In genomic region chr5:40801771-40802562, GRCh38 we compare ENCODE assay signal across 1 cellular context.
TF ChIP-seq lines count a peak whose summit lies in the region.

No MANE protein-coding gene starts in this region.

TF ChIP-seq in K562, 482 proteins besides CTCF, POLR2A, EP300 and RAD21 (continued from another document and continues in another):
- TF ChIP-seq E2F4 (CRISPR knock-in tag; IDR thresholded peaks at IDR 0.05; ENCODE audit: low read depth) (no peak), ZNF41 (CRISPR knock-in tag; conservative IDR thresholded peaks at IDR 0.05) (no peak), TAF15 (IDR thresholded peaks at IDR 0.05; ENCODE audit: low read depth, low read length) (no peak), KLF1 (tag; IDR thresholded peaks at IDR 0.05) (no peak), ARNT (IDR thresholded peaks at IDR 0.05) (peak; percentile 84 to 88), CBFB (CRISPR knock-in tag; IDR thresholded peaks at IDR 0.05) (no peak), CHD4 (IDR thresholded peaks at IDR 0.05; ENCODE audit: insufficient read depth, insufficient replicate concordance, low read depth, low read length, poor library complexity, severe bottlenecking) (no peak), HDAC1 (IDR thresholded peaks at IDR 0.05) (peak; percentile 68 to 79; a peak in 3 of 4 replicates), NELFE (IDR thresholded peaks at IDR 0.05; ENCODE audit: insufficient read depth, insufficient read length) (no peak), ETV5 (CRISPR knock-in tag; IDR thresholded peaks at IDR 0.05; ENCODE audit: low read depth) (no peak; the same call in 1 of the 2 replicates), ZNF316 (IDR thresholded peaks at IDR 0.05) (peak; percentile 84), REST (CRISPR knock-in tag; IDR thresholded peaks at IDR 0.05; ENCODE audit: low read depth) (no peak), NFXL1 (CRISPR knock-in tag; IDR thresholded peaks at IDR 0.05) (no peak), CCNT2 (IDR thresholded peaks at IDR 0.05; ENCODE audit: borderline replicate concordance, extremely low read depth, insufficient read length, low read depth, low read length) (peak; percentile 77), ZNF436 (CRISPR knock-in tag; IDR thresholded peaks at IDR 0.05) (no peak), MED1 (CRISPR knock-in tag; IDR thresholded peaks at IDR 0.05; ENCODE audit: borderline replicate concordance) (no peak), ZNF384 (IDR thresholded peaks at IDR 0.05; ENCODE audit: low read depth, low read length) (peak; percentile 90), SETDB1 (IDR thresholded peaks at IDR 0.05; ENCODE audit: low read length) (no peak), TCF7 (IDR thresholded peaks at IDR 0.05; ENCODE audit: borderline replicate concordance) (no peak; the same call in 1 of the 2 replicates), NFE2 (IDR thresholded peaks at IDR 0.05; ENCODE audit: low read depth) (peak; percentile 88), DACH1 (IDR thresholded peaks at IDR 0.05; ENCODE audit: partially characterized antibody) (peak; percentile 70), ASH1L (IDR thresholded peaks at IDR 0.05; ENCODE audit: borderline replicate concordance, low read depth, partially characterized antibody) (peak; percentile 43), ZNF830 (CRISPR knock-in tag; IDR thresholded peaks at IDR 0.05) (no peak), PREB (CRISPR knock-in tag; IDR thresholded peaks at IDR 0.05) (no peak), SMC3 (conservative IDR thresholded peaks at IDR 0.05; ENCODE audit: insufficient read depth, low read depth, low read length) (no peak), MYBL2 (IDR thresholded peaks at IDR 0.05; ENCODE audit: low read depth) (no peak), MYBL2 (CRISPR knock-in tag; IDR thresholded peaks at IDR 0.05; ENCODE audit: borderline replicate concordance) (no peak), NCOA6 (IDR thresholded peaks at IDR 0.05) (peak; percentile 75), MXI1 (IDR thresholded peaks at IDR 0.05; ENCODE audit: low read depth, low read length) (0 out of 2 replicates have a peak, but pooled peaks have one; percentile 37), KAT7 (CRISPR knock-in tag; IDR thresholded peaks at IDR 0.05; ENCODE audit: borderline replicate concordance) (no peak), ELF4 (CRISPR knock-in tag; IDR thresholded peaks at IDR 0.05) (no peak), NKRF (IDR thresholded peaks at IDR 0.05; ENCODE audit: borderline replicate concordance) (no peak), ESRRA (IDR thresholded peaks at IDR 0.05; ENCODE audit: borderline replicate concordance, low read depth) (no peak; the same call in 1 of the 2 replicates), ELK3 (CRISPR knock-in tag; IDR thresholded peaks at IDR 0.05) (no peak), RNF219 (CRISPR knock-in tag; IDR thresholded peaks at IDR 0.05) (no peak), JUN (IDR thresholded peaks at IDR 0.05; ENCODE audit: borderline replicate concordance, low read depth, low read length) (peak; percentile 69; the same call in 1 of the 2 replicates), JUN (CRISPR knock-in tag; IDR thresholded peaks at IDR 0.05; ENCODE audit: borderline replicate concordance) (no peak), NR2C2 (CRISPR knock-in tag; IDR thresholded peaks at IDR 0.05) (no peak), NR2C2 (tag; IDR thresholded peaks at IDR 0.05) (no peak), ARID2 (IDR thresholded peaks at IDR 0.05) (no peak), BCOR (IDR thresholded peaks at IDR 0.05) (0 out of 2 replicates have a peak, but pooled peaks have one; percentile 5), KDM1A (IDR thresholded peaks at IDR 0.05) (peak in 1 of 2 experiments; percentile 48), SMAD4 (CRISPR knock-in tag; conservative IDR thresholded peaks at IDR 0.05) (peak; percentile 65), SIN3A (IDR thresholded peaks at IDR 0.05; ENCODE audit: borderline replicate concordance in 2 of 2, control insufficient read depth in 1 of 2, low read depth in 2 of 2, low read length in 2 of 2) (no peak), HNRNPLL (IDR thresholded peaks at IDR 0.05; ENCODE audit: low read depth, low read length, poor library complexity, severe bottlenecking) (no peak), RBM25 (IDR thresholded peaks at IDR 0.05; ENCODE audit: low read depth, low read length, severe bottlenecking) (no peak), ZNF707 (CRISPR knock-in tag; conservative IDR thresholded peaks at IDR 0.05) (no peak), IFI16 (CRISPR knock-in tag; IDR thresholded peaks at IDR 0.05) (no peak), TEAD1 (CRISPR knock-in tag; IDR thresholded peaks at IDR 0.05) (peak; percentile 43 to 67; a peak in 2 of 4 replicates), NCOA1 (IDR thresholded peaks at IDR 0.05; ENCODE audit: low read depth) (peak; percentile 65; the same call in 1 of the 2 replicates), RFX1 (IDR thresholded peaks at IDR 0.05) (0 out of 2 replicates have a peak, but pooled peaks have one; percentile 9), ZNF212 (CRISPR knock-in tag; IDR thresholded peaks at IDR 0.05) (no peak)
- TF ChIP-seq, protein P1, sequence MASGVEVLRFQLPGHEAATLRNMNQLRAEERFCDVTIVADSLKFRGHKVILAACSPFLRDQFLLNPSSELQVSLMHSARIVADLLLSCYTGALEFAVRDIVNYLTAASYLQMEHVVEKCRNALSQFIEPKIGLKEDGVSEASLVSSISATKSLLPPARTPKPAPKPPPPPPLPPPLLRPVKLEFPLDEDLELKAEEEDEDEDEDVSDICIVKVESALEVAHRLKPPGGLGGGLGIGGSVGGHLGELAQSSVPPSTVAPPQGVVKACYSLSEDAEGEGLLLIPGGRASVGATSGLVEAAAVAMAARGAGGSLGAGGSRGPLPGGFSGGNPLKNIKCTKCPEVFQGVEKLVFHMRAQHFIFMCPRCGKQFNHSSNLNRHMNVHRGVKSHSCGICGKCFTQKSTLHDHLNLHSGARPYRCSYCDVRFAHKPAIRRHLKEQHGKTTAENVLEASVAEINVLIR (CRISPR knock-in tag; IDR thresholded peaks at IDR 0.05), result no peak; the same call in 1 of the 2 replicates
- TF ChIP-seq, protein P2, sequence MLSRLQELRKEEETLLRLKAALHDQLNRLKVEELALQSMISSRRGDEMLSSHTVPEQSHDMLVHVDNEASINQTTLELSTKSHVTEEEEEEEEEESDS (CRISPR knock-in tag; IDR thresholded peaks at IDR 0.05), result no peak
- TF ChIP-seq, protein P3, sequence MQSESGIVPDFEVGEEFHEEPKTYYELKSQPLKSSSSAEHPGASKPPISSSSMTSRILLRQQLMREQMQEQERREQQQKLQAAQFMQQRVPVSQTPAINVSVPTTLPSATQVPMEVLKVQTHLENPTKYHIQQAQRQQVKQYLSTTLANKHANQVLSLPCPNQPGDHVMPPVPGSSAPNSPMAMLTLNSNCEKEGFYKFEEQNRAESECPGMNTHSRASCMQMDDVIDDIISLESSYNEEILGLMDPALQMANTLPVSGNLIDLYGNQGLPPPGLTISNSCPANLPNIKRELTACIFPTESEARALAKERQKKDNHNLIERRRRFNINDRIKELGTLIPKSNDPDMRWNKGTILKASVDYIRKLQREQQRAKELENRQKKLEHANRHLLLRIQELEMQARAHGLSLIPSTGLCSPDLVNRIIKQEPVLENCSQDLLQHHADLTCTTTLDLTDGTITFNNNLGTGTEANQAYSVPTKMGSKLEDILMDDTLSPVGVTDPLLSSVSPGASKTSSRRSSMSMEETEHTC (IDR thresholded peaks at IDR 0.05), result no peak
- TF ChIP-seq, protein P4, sequence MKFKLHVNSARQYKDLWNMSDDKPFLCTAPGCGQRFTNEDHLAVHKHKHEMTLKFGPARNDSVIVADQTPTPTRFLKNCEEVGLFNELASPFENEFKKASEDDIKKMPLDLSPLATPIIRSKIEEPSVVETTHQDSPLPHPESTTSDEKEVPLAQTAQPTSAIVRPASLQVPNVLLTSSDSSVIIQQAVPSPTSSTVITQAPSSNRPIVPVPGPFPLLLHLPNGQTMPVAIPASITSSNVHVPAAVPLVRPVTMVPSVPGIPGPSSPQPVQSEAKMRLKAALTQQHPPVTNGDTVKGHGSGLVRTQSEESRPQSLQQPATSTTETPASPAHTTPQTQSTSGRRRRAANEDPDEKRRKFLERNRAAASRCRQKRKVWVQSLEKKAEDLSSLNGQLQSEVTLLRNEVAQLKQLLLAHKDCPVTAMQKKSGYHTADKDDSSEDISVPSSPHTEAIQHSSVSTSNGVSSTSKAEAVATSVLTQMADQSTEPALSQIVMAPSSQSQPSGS (CRISPR knock-in tag; IDR thresholded peaks at IDR 0.05), result no peak
- TF ChIP-seq, protein P5, sequence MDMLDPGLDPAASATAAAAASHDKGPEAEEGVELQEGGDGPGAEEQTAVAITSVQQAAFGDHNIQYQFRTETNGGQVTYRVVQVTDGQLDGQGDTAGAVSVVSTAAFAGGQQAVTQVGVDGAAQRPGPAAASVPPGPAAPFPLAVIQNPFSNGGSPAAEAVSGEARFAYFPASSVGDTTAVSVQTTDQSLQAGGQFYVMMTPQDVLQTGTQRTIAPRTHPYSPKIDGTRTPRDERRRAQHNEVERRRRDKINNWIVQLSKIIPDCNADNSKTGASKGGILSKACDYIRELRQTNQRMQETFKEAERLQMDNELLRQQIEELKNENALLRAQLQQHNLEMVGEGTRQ (CRISPR knock-in tag; IDR thresholded peaks at IDR 0.05), result no peak
